Comparison of ENCODE assay signal across 27 cellular contexts in the genomic region with DNA sequence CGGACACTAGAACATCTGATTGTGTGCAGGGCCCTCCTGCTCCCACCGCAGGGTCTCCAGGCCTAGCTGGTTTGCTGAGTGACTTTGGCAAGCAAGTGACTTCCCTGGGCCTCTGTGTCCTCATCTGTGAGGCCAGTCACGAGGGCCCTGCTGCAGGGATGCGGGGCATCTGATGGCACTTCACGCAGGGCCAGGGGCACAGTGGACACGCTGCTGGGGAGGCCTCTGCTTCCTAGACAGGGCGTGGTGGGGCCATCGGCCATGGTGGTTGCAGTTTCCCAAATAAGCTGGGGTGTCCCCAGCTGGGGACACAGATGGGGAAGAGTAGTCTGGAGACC. TPM values are rescaled to one million over a fixed set of nuclear protein-coding genes. Genes with fewer than 3 reads are reported as not detected.
"Had no signal": no experiment of that assay in that cellular context is flagged by ENCODE, and none has a peak within 500 bp of the region (broad histone marks: within the 10 kb centered on the region; RNA-seq: fewer than 3 reads in every experiment).

No MANE protein-coding gene starts in this region.

- H3K27ac ChIP-seq: ascending aorta, body of pancreas, Peyer's patch, RWPE1, SJCRH30, VCaP had no signal

- H3K27me3 Mint-ChIP-seq: activated CD8-positive, alpha-beta T cell treated with anti-CD3 and anti-CD28 coated beads for 36 hours; activated naive CD8-positive, alpha-beta T cell treated with anti-CD3 and anti-CD28 coated beads, Interleukin-2, amount 10 ng/mL, durations not matched to agents 7 days and 5 days had no signal

- H3K4me1 ChIP-seq: ascending aorta, body of pancreas, Peyer's patch, SJCRH30 had no signal

- H3K9me3 ChIP-seq: ascending aorta, body of pancreas, Peyer's patch, SJCRH30, SK-N-SH had no signal

- H3K4me3 ChIP-seq: ascending aorta, body of pancreas, K562, Peyer's patch, SJCRH30 had no signal

- H3K4me2 ChIP-seq: SK-N-SH had no signal

- H3K9me3 Mint-ChIP-seq: activated CD8-positive, alpha-beta T cell treated with anti-CD3 and anti-CD28 coated beads for 36 hours; activated naive CD8-positive, alpha-beta T cell treated with anti-CD3 and anti-CD28 coated beads, Interleukin-2, amount 10 ng/mL, durations not matched to agents 7 days and 5 days had no signal

- H3K27me3 ChIP-seq: ascending aorta, body of pancreas, Peyer's patch, SJCRH30 had no signal

- ATAC-seq: activated CD8-positive, alpha-beta T cell treated with anti-CD3 and anti-CD28 coated beads for 36 hours; body of pancreas; K562 had no signal

- H3K9ac ChIP-seq: SK-N-SH had no signal

- H3K9me2 ChIP-seq: SK-N-SH had no signal

- H3K27ac Mint-ChIP-seq: activated CD8-positive, alpha-beta T cell treated with anti-CD3 and anti-CD28 coated beads for 36 hours; activated naive CD8-positive, alpha-beta T cell treated with anti-CD3 and anti-CD28 coated beads, Interleukin-2, amount 10 ng/mL, durations not matched to agents 7 days and 5 days had no signal

- H3K36me3 Mint-ChIP-seq: activated naive CD8-positive, alpha-beta T cell treated with anti-CD3 and anti-CD28 coated beads, Interleukin-2, amount 10 ng/mL, durations not matched to agents 7 days and 5 days had no signal

- H3K36me3 ChIP-seq: SJCRH30 had no signal

- H3K4me3 Mint-ChIP-seq: activated CD8-positive, alpha-beta T cell treated with anti-CD3 and anti-CD28 coated beads for 36 hours; activated naive CD8-positive, alpha-beta T cell treated with anti-CD3 and anti-CD28 coated beads, Interleukin-2, amount 10 ng/mL, durations not matched to agents 7 days and 5 days had no signal

- H3K4me1 Mint-ChIP-seq: activated naive CD8-positive, alpha-beta T cell treated with anti-CD3 and anti-CD28 coated beads, Interleukin-2, amount 10 ng/mL, durations not matched to agents 7 days and 5 days had no signal

- DNase-seq: activated CD4-positive, alpha-beta T cell treated with anti-CD3 and anti-CD28 coated beads for 4 hours; activated CD4-positive, CD25-positive, alpha-beta regulatory T cell; activated CD8-positive, alpha-beta memory T cell treated with anti-CD3 and anti-CD28 coated beads, Interleukin-2, amount 50 U/mL, for 48 hours; activated CD8-positive, alpha-beta T cell treated with anti-CD3 and anti-CD28 coated beads for 36 hours; activated naive CD4-positive, alpha-beta T cell treated with anti-CD3 and anti-CD28 coated beads, Interleukin-2, amount 50 U/mL, for 16 hours; activated naive CD8-positive, alpha-beta T cell treated with anti-CD3 and anti-CD28 coated beads, Interleukin-2, amount 10 ng/mL, durations not matched to agents 7 days and 5 days; activated T-cell treated with anti-CD3 and anti-CD28 coated beads, Interleukin-2, amount 50 U/mL, for 1 hour; body of pancreas; Karpas-422; NCI-H1048; NCI-H1930; NCI-H2227 treated with DMSO at 0.1 percent for 48 hours; NCI-H446 treated with DMSO at 0.1 percent for 48 hours; NCI-H526; NCI-H774; NK-92 treated with Interleukin-12 subunit alpha and Interleukin-12 subunit beta, amount 100 ng/mL, for 24 hours; Right ventricle myocardium superior; SK-N-SH; T-helper 1 cell had no signal

RNA-seq across cellular contexts. Expression of gene CRB2, which starts 59.6 kb away (rescaled TPM):
- total RNA-seq: activated naive CD8-positive, alpha-beta T cell treated with anti-CD3 and anti-CD28 coated beads, Interleukin-2, amount 10 ng/mL, durations not matched to agents 7 days and 5 days; ascending aorta; bronchial epithelial cell; Right ventricle myocardium superior; T-helper 2 cell treated with Interferon-gamma antibody and Interleukin-4, amounts not matched to agents 100 ng/mL and 5 ng/mL, for 36 hours had no signal
- polyA plus RNA-seq: SK-N-SH had no signal
